1 cellular context compared by ENCODE assay signal in the genomic region with DNA sequence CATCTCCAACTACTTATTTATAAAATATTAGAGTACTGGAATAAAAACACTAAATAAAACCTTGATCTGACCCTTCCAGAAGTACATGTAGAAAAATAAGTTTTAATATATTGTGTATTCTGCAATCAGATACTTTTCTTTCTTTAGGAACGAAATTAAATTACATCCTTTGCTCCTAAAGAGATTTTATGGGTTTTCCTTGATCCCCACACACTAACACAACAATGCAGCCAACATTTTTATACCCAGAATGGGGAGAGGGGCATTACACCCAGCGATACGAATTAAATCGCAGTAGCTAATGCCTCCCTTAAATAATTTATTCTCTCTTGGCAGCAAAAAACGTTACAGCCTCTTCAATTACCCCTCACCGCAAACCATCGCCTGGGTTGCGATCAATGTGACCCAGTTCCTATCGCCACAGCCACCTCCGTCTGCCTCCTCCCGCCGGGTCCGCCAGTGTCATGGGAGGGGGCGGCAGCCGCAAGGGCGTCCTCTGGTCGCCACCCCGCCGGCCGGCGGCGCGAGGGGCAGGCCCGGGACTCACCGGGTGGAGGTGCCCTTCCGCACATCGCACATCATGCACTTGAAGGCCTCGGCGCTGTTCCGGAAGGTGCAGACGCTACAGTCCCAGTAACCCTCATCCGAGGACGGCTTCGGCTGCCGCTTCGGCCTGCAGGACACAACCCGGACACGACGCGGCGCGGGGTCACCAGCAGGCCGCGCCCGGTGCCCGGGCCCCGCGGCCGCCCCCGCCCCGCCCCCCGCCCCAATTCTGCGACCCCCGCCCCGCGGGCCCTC.
TF ChIP-seq lines count a peak whose summit lies in the region.

No MANE protein-coding gene starts in this region.

TF ChIP-seq in K562, 482 proteins besides CTCF, POLR2A, EP300 and RAD21 (continued from another document and continues in another):
- TF ChIP-seq NR2C1 (IDR thresholded peaks at IDR 0.05) (no peak), NR2C1 (tag; IDR thresholded peaks at IDR 0.05) (no peak), GABPB1 (CRISPR knock-in tag; IDR thresholded peaks at IDR 0.05) (peak; percentile 66; the same call in 1 of the 2 replicates), KDM4B (IDR thresholded peaks at IDR 0.05; ENCODE audit: borderline replicate concordance in 2 of 2, low read depth in 1 of 2) (peak in 1 of 2 experiments; percentile 54; a peak in 1 of 4 replicates), KLF1 (tag; IDR thresholded peaks at IDR 0.05) (0 out of 2 replicates have a peak, but pooled peaks have one; percentile 69), RBFOX2 (IDR thresholded peaks at IDR 0.05; ENCODE audit: low read depth, low read length) (peak; percentile 81), MAZ (CRISPR knock-in tag; conservative IDR thresholded peaks at IDR 0.05 in 1 of 2, IDR thresholded peaks at IDR 0.05 in 1 of 2) (peak in 1 of 2 experiments; percentile 76; a peak in 3 of 4 replicates), BHLHE40 (IDR thresholded peaks at IDR 0.05; ENCODE audit: low read length) (0 out of 2 replicates have a peak, but pooled peaks have one; percentile 8), ZNF764 (CRISPR knock-in tag; IDR thresholded peaks at IDR 0.05; ENCODE audit: low read depth) (no peak), POLR2AphosphoS5 (IDR thresholded peaks at IDR 0.05; ENCODE audit: control insufficient read depth, insufficient read depth, low read depth, low read length) (0 out of 2 replicates have a peak, but pooled peaks have one; percentile 23), HOXB6 (CRISPR knock-in tag; IDR thresholded peaks at IDR 0.05; ENCODE audit: borderline replicate concordance) (no peak), GABPA (tag; conservative IDR thresholded peaks at IDR 0.05; ENCODE audit: low read depth) (no peak; the same call in 1 of the 2 replicates), SPI1 (IDR thresholded peaks at IDR 0.05; ENCODE audit: borderline replicate concordance, low read depth, low read length) (no peak), FUS (optimal IDR thresholded peaks at IDR 0.05; ENCODE audit: low read depth, low read length) (no peak), ETV5 (CRISPR knock-in tag; IDR thresholded peaks at IDR 0.05; ENCODE audit: low read depth) (peak; percentile 43; the same call in 1 of the 2 replicates), ZNF282 (CRISPR knock-in tag; IDR thresholded peaks at IDR 0.05) (no peak), ZBED1 (IDR thresholded peaks at IDR 0.05) (peak; percentile 40; the same call in 1 of the 2 replicates), ELF1 (tag; IDR thresholded peaks at IDR 0.05) (peak; percentile 74), NR2C2 (CRISPR knock-in tag; IDR thresholded peaks at IDR 0.05) (peak; percentile 57; the same call in 1 of the 2 replicates), NR2C2 (tag; IDR thresholded peaks at IDR 0.05) (peak; percentile 94), IFI16 (CRISPR knock-in tag; IDR thresholded peaks at IDR 0.05) (no peak), TEAD1 (CRISPR knock-in tag; IDR thresholded peaks at IDR 0.05) (0 out of 4 replicates have a peak, but pooled peaks of 1 of the 2 experiments have one; percentile 44), NELFE (IDR thresholded peaks at IDR 0.05; ENCODE audit: insufficient read depth, insufficient read length) (no peak), ZBTB7A (IDR thresholded peaks at IDR 0.05; ENCODE audit: borderline replicate concordance, control insufficient read depth, low read depth, low read length) (peak; percentile 96), DACH1 (IDR thresholded peaks at IDR 0.05; ENCODE audit: partially characterized antibody) (no peak), L3MBTL2 (IDR thresholded peaks at IDR 0.05) (peak; percentile 50), CBFA2T3 (IDR thresholded peaks at IDR 0.05) (peak; percentile 11; the same call in 1 of the 2 replicates), FOXP1 (CRISPR knock-in tag; IDR thresholded peaks at IDR 0.05) (0 out of 2 replicates have a peak, but pooled peaks have one; percentile 48), SMAD3 (CRISPR knock-in tag; conservative IDR thresholded peaks at IDR 0.05) (no peak), CBFA2T2 (conservative IDR thresholded peaks at IDR 0.05) (no peak), OTX1 (CRISPR knock-in tag; IDR thresholded peaks at IDR 0.05) (no peak), TEAD4 (IDR thresholded peaks at IDR 0.05; ENCODE audit: low read length) (no peak), TEAD4 (CRISPR knock-in tag; IDR thresholded peaks at IDR 0.05; ENCODE audit: borderline replicate concordance) (no peak), HDAC3 (IDR thresholded peaks at IDR 0.05; ENCODE audit: borderline replicate concordance, partially characterized antibody) (no peak), ZKSCAN8 (CRISPR knock-in tag; IDR thresholded peaks at IDR 0.05) (no peak)
- TF ChIP-seq, protein P1, sequence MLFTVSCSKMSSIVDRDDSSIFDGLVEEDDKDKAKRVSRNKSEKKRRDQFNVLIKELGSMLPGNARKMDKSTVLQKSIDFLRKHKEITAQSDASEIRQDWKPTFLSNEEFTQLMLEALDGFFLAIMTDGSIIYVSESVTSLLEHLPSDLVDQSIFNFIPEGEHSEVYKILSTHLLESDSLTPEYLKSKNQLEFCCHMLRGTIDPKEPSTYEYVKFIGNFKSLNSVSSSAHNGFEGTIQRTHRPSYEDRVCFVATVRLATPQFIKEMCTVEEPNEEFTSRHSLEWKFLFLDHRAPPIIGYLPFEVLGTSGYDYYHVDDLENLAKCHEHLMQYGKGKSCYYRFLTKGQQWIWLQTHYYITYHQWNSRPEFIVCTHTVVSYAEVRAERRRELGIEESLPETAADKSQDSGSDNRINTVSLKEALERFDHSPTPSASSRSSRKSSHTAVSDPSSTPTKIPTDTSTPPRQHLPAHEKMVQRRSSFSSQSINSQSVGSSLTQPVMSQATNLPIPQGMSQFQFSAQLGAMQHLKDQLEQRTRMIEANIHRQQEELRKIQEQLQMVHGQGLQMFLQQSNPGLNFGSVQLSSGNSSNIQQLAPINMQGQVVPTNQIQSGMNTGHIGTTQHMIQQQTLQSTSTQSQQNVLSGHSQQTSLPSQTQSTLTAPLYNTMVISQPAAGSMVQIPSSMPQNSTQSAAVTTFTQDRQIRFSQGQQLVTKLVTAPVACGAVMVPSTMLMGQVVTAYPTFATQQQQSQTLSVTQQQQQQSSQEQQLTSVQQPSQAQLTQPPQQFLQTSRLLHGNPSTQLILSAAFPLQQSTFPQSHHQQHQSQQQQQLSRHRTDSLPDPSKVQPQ (CRISPR knock-in tag; IDR thresholded peaks at IDR 0.05; ENCODE audit: borderline replicate concordance), result no peak
- TF ChIP-seq, protein P2, sequence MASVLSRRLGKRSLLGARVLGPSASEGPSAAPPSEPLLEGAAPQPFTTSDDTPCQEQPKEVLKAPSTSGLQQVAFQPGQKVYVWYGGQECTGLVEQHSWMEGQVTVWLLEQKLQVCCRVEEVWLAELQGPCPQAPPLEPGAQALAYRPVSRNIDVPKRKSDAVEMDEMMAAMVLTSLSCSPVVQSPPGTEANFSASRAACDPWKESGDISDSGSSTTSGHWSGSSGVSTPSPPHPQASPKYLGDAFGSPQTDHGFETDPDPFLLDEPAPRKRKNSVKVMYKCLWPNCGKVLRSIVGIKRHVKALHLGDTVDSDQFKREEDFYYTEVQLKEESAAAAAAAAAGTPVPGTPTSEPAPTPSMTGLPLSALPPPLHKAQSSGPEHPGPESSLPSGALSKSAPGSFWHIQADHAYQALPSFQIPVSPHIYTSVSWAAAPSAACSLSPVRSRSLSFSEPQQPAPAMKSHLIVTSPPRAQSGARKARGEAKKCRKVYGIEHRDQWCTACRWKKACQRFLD (CRISPR knock-in tag; IDR thresholded peaks at IDR 0.05), result peak; percentile 17; the same call in 1 of the 2 replicates
- TF ChIP-seq, protein P3, sequence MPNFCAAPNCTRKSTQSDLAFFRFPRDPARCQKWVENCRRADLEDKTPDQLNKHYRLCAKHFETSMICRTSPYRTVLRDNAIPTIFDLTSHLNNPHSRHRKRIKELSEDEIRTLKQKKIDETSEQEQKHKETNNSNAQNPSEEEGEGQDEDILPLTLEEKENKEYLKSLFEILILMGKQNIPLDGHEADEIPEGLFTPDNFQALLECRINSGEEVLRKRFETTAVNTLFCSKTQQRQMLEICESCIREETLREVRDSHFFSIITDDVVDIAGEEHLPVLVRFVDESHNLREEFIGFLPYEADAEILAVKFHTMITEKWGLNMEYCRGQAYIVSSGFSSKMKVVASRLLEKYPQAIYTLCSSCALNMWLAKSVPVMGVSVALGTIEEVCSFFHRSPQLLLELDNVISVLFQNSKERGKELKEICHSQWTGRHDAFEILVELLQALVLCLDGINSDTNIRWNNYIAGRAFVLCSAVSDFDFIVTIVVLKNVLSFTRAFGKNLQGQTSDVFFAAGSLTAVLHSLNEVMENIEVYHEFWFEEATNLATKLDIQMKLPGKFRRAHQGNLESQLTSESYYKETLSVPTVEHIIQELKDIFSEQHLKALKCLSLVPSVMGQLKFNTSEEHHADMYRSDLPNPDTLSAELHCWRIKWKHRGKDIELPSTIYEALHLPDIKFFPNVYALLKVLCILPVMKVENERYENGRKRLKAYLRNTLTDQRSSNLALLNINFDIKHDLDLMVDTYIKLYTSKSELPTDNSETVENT (CRISPR knock-in tag; IDR thresholded peaks at IDR 0.05), result no peak
- TF ChIP-seq, protein P4, sequence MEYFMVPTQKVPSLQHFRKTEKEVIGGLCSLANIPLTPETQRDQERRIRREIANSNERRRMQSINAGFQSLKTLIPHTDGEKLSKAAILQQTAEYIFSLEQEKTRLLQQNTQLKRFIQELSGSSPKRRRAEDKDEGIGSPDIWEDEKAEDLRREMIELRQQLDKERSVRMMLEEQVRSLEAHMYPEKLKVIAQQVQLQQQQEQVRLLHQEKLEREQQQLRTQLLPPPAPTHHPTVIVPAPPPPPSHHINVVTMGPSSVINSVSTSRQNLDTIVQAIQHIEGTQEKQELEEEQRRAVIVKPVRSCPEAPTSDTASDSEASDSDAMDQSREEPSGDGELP (CRISPR knock-in tag; IDR thresholded peaks at IDR 0.05; ENCODE audit: borderline replicate concordance), result peak; percentile 68; the same call in 1 of the 2 replicates
- TF ChIP-seq, protein P5, sequence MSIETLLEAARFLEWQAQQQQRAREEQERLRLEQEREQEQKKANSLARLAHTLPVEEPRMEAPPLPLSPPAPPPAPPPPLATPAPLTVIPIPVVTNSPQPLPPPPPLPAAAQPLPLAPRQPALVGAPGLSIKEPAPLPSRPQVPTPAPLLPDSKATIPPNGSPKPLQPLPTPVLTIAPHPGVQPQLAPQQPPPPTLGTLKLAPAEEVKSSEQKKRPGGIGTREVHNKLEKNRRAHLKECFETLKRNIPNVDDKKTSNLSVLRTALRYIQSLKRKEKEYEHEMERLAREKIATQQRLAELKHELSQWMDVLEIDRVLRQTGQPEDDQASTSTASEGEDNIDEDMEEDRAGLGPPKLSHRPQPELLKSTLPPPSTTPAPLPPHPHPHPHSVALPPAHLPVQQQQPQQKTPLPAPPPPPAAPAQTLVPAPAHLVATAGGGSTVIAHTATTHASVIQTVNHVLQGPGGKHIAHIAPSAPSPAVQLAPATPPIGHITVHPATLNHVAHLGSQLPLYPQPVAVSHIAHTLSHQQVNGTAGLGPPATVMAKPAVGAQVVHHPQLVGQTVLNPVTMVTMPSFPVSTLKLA (conservative IDR thresholded peaks at IDR 0.05), result peak in 1 of 2 experiments; percentile 31; a peak in 2 of 4 replicates
- TF ChIP-seq, protein P6, sequence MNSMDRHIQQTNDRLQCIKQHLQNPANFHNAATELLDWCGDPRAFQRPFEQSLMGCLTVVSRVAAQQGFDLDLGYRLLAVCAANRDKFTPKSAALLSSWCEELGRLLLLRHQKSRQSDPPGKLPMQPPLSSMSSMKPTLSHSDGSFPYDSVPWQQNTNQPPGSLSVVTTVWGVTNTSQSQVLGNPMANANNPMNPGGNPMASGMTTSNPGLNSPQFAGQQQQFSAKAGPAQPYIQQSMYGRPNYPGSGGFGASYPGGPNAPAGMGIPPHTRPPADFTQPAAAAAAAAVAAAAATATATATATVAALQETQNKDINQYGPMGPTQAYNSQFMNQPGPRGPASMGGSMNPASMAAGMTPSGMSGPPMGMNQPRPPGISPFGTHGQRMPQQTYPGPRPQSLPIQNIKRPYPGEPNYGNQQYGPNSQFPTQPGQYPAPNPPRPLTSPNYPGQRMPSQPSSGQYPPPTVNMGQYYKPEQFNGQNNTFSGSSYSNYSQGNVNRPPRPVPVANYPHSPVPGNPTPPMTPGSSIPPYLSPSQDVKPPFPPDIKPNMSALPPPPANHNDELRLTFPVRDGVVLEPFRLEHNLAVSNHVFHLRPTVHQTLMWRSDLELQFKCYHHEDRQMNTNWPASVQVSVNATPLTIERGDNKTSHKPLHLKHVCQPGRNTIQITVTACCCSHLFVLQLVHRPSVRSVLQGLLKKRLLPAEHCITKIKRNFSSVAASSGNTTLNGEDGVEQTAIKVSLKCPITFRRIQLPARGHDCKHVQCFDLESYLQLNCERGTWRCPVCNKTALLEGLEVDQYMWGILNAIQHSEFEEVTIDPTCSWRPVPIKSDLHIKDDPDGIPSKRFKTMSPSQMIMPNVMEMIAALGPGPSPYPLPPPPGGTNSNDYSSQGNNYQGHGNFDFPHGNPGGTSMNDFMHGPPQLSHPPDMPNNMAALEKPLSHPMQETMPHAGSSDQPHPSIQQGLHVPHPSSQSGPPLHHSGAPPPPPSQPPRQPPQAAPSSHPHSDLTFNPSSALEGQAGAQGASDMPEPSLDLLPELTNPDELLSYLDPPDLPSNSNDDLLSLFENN (IDR thresholded peaks at IDR 0.05; ENCODE audit: low read depth in 2 of 2, low read length in 2 of 2), result peak in 1 of 2 experiments; percentile 20; a peak in 1 of 4 replicates
- TF ChIP-seq, protein P7, sequence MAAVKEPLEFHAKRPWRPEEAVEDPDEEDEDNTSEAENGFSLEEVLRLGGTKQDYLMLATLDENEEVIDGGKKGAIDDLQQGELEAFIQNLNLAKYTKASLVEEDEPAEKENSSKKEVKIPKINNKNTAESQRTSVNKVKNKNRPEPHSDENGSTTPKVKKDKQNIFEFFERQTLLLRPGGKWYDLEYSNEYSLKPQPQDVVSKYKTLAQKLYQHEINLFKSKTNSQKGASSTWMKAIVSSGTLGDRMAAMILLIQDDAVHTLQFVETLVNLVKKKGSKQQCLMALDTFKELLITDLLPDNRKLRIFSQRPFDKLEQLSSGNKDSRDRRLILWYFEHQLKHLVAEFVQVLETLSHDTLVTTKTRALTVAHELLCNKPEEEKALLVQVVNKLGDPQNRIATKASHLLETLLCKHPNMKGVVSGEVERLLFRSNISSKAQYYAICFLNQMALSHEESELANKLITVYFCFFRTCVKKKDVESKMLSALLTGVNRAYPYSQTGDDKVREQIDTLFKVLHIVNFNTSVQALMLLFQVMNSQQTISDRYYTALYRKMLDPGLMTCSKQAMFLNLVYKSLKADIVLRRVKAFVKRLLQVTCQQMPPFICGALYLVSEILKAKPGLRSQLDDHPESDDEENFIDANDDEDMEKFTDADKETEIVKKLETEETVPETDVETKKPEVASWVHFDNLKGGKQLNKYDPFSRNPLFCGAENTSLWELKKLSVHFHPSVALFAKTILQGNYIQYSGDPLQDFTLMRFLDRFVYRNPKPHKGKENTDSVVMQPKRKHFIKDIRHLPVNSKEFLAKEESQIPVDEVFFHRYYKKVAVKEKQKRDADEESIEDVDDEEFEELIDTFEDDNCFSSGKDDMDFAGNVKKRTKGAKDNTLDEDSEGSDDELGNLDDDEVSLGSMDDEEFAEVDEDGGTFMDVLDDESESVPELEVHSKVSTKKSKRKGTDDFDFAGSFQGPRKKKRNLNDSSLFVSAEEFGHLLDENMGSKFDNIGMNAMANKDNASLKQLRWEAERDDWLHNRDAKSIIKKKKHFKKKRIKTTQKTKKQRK (IDR thresholded peaks at IDR 0.05; ENCODE audit: borderline replicate concordance, low read depth, low read length), result no peak
